Comparison of ENCODE assay signal across 13 cellular contexts in genomic region chr7:36514289-36515243, GRCh38.
DNase-seq lines count a peak whose midpoint lies in the region; ATAC-seq and TF ChIP-seq lines count a peak whose summit lies in the region.
"Had no signal": no experiment of that assay in that cellular context is flagged by ENCODE, and none has a peak within 500 bp of the region (broad histone marks: within the 10 kb centered on the region; RNA-seq: fewer than 3 reads in every experiment).

No MANE protein-coding gene starts in this region.

- no peak overlapping the region for H3K4me3 Mint-ChIP-seq in activated CD8-positive, alpha-beta T cell treated with anti-CD3 and anti-CD28 coated beads, Interleukin-2, amount 10 ng/mL, durations not matched to agents 7 days and 5 days
- H3K4me3 Mint-ChIP-seq in activated CD8-positive, alpha-beta T cell treated with anti-CD3 and anti-CD28 coated beads for 36 hours, result no peak overlapping the region

- H3K4me3 ChIP-seq in SK-N-SH (ENCODE audit: low read depth in 2 of 2, low read length in 1 of 2), result no peak overlapping the region
- H3K4me3 ChIP-seq in right atrium auricular region, result no peak overlapping the region
- H3K4me3 ChIP-seq: left ventricle myocardium inferior, vagina had no signal

- H3K27ac ChIP-seq in SK-N-SH (ENCODE audit: low read depth in 2 of 2, low read length in 1 of 2) (peak overlapping the region in 1 of 2 experiments; percentile 3; a peak in 2 of 4 replicates), right atrium auricular region (no peak overlapping the region)
- H3K27ac ChIP-seq: left ventricle myocardium inferior, vagina had no signal

- H3K9ac ChIP-seq in SK-N-SH, result no peak overlapping the region

- no peaks in the 10 kb centered on the region for H4K20me1 ChIP-seq in SK-N-SH (ENCODE audit: insufficient read depth)

- H3K4me1 ChIP-seq in SK-N-SH (ENCODE audit: control insufficient read depth in 1 of 2, insufficient read depth in 2 of 2, low read depth in 1 of 2, low read length in 1 of 2) (peaks cover 0 to 12% of the 10 kb centered on the region in 2 experiments; a peak in 1 of 4 replicates), right atrium auricular region (no peaks in the 10 kb centered on the region)
- H3K4me1 ChIP-seq: left ventricle myocardium inferior, vagina had no signal

- H3F3A ChIP-seq in SK-N-SH (replicated peaks; ENCODE audit: insufficient read depth), result no peaks in the 10 kb centered on the region

- intact Hi-C loops in activated CD8-positive, alpha-beta T cell treated with anti-CD3 and anti-CD28 coated beads for 36 hours (cut with micrococcal nuclease), result no loop called here

- H3K4me2 ChIP-seq in SK-N-SH, result no peak overlapping the region

- H3K27me3 ChIP-seq in SK-N-SH (ENCODE audit: insufficient read depth) (no peaks in the 10 kb centered on the region), right atrium auricular region (no peaks in the 10 kb centered on the region)
- H3K27me3 ChIP-seq: vagina had no signal

- no peaks in the 10 kb centered on the region for H3K27me3 Mint-ChIP-seq in activated CD8-positive, alpha-beta T cell treated with anti-CD3 and anti-CD28 coated beads, Interleukin-2, amount 10 ng/mL, durations not matched to agents 7 days and 5 days (ENCODE audit: low read depth)
- H3K27me3 Mint-ChIP-seq in activated CD8-positive, alpha-beta T cell treated with anti-CD3 and anti-CD28 coated beads for 36 hours, result no peaks in the 10 kb centered on the region

- H2AFZ ChIP-seq in SK-N-SH (ENCODE audit: low read depth), result no peak overlapping the region

- no peaks in the 10 kb centered on the region for H3K36me3 ChIP-seq in SK-N-SH (replicated peaks in 1 of 2; ENCODE audit: control insufficient read depth in 1 of 2, insufficient read depth in 2 of 2, low read length in 1 of 2)
- no peaks in the 10 kb centered on the region for H3K36me3 ChIP-seq in right atrium auricular region
- H3K36me3 ChIP-seq: left ventricle myocardium inferior, vagina had no signal

- CTCF ChIA-PET in activated CD8-positive, alpha-beta T cell treated with anti-CD3 and anti-CD28 coated beads, Interleukin-2, amount 10 ng/mL, durations not matched to agents 7 days and 5 days (lab: Charles Lee), result no interaction called here
- CTCF ChIA-PET in activated CD8-positive, alpha-beta T cell treated with anti-CD3 and anti-CD28 coated beads for 36 hours (lab: Charles Lee), result interaction anchor here (1.2 kb wide), 1 partner anchor 156 kb away, joined by 5 read pairs; no protein-coding TSS in a partner anchor
- CTCF ChIA-PET in SK-N-SH (lab: Yijun Ruan, JAX), result interaction anchor here (0.7 to 2.9 kb wide), 7 partner anchors 13 to 682 kb away, joined by 3 to 10 read pairs (median 4); no protein-coding TSS in a partner anchor

- peak overlapping the region; percentile 12 for H3K27ac Mint-ChIP-seq in activated CD8-positive, alpha-beta T cell treated with anti-CD3 and anti-CD28 coated beads, Interleukin-2, amount 10 ng/mL, durations not matched to agents 7 days and 5 days
- no peak overlapping the region for H3K27ac Mint-ChIP-seq in activated CD8-positive, alpha-beta T cell treated with anti-CD3 and anti-CD28 coated beads for 36 hours

- no peaks in the 10 kb centered on the region for H3K9me2 ChIP-seq in SK-N-SH

- no peaks in the 10 kb centered on the region for H3K79me2 ChIP-seq in SK-N-SH (ENCODE audit: insufficient read depth)

- ATAC-seq in activated CD8-positive, alpha-beta T cell treated with anti-CD3 and anti-CD28 coated beads, Interleukin-2, amount 10 ng/mL, durations not matched to agents 7 days and 5 days, result peak; percentile 48
- ATAC-seq in activated CD8-positive, alpha-beta T cell treated with anti-CD3 and anti-CD28 coated beads for 36 hours, result no peak
- ATAC-seq in HG03159 (IDR thresholded peaks at IDR 0.05; ENCODE audit: unreplicated experiment), result no peak

- H3K4me1 Mint-ChIP-seq in activated CD8-positive, alpha-beta T cell treated with anti-CD3 and anti-CD28 coated beads, Interleukin-2, amount 10 ng/mL, durations not matched to agents 7 days and 5 days (ENCODE audit: low read depth), result peaks cover 12% of the 10 kb centered on the region
- peaks cover 12% of the 10 kb centered on the region for H3K4me1 Mint-ChIP-seq in activated CD8-positive, alpha-beta T cell treated with anti-CD3 and anti-CD28 coated beads for 36 hours (ENCODE audit: low read depth)

- POLR2A ChIA-PET in activated CD8-positive, alpha-beta T cell treated with anti-CD3 and anti-CD28 coated beads, Interleukin-2, amount 10 ng/mL, durations not matched to agents 7 days and 5 days (lab: Charles Lee), result no interaction called here
- POLR2A ChIA-PET in activated CD8-positive, alpha-beta T cell treated with anti-CD3 and anti-CD28 coated beads for 36 hours (lab: Charles Lee), result no interaction called here
- POLR2A ChIA-PET in SK-N-SH (lab: Yijun Ruan, JAX), result interaction anchor here (0.7 kb wide), 1 partner anchor 39 kb away, joined by 3 read pairs; no protein-coding TSS in a partner anchor

- H3K36me3 Mint-ChIP-seq in activated CD8-positive, alpha-beta T cell treated with anti-CD3 and anti-CD28 coated beads, Interleukin-2, amount 10 ng/mL, durations not matched to agents 7 days and 5 days (ENCODE audit: low read depth), result no peaks in the 10 kb centered on the region
- peaks cover 1% of the 10 kb centered on the region for H3K36me3 Mint-ChIP-seq in activated CD8-positive, alpha-beta T cell treated with anti-CD3 and anti-CD28 coated beads for 36 hours (ENCODE audit: low read depth)

- H3K9me3 ChIP-seq in SK-N-SH, result no peaks in the 10 kb centered on the region
- H3K9me3 ChIP-seq in right atrium auricular region, result no peaks in the 10 kb centered on the region
- H3K9me3 ChIP-seq: vagina had no signal

- no peak for DNase-seq in activated CD8-positive, alpha-beta T cell treated with anti-CD3 and anti-CD28 coated beads, Interleukin-2, amount 10 ng/mL, durations not matched to agents 7 days and 5 days
- no peak for DNase-seq in activated CD8-positive, alpha-beta T cell treated with anti-CD3 and anti-CD28 coated beads for 36 hours
- peak; percentile 66 for DNase-seq in SK-N-SH
- peak; percentile 66 to 79 for DNase-seq in hippocampal formation (lab: John Stamatoyannopoulos, UW)
- peak; percentile 83 for DNase-seq in putamen (ENCODE audit: low spot score)
- DNase-seq in right atrium auricular region (ENCODE audit: low spot score), result no peak
- DNase-seq in NK-92 treated with Interleukin-12 subunit alpha and Interleukin-12 subunit beta, amount 100 ng/mL, for 24 hours (lab: John Stamatoyannopoulos, UW), result no peak
- DNase-seq: ACHN, Karpas-422, left ventricle myocardium inferior, RPMI8226 had no signal

- no peak for TF ChIP-seq CTCF in activated CD8-positive, alpha-beta T cell treated with anti-CD3 and anti-CD28 coated beads for 36 hours (IDR thresholded peaks at IDR 0.05)
- no peak for TF ChIP-seq CTCF in SK-N-SH (IDR thresholded peaks at IDR 0.05)
- no peak for TF ChIP-seq CTCF in right atrium auricular region (IDR thresholded peaks at IDR 0.05)

- peak in 1 of 2 experiments; percentile 60; a peak in 2 of 4 replicates for TF ChIP-seq EP300 in SK-N-SH (IDR thresholded peaks at IDR 0.05; ENCODE audit: borderline replicate concordance in 1 of 2, low read depth in 1 of 2, low read length in 1 of 2)

- H3K9me3 Mint-ChIP-seq in activated CD8-positive, alpha-beta T cell treated with anti-CD3 and anti-CD28 coated beads, Interleukin-2, amount 10 ng/mL, durations not matched to agents 7 days and 5 days (ENCODE audit: insufficient read depth), result no peaks in the 10 kb centered on the region
- no peaks in the 10 kb centered on the region for H3K9me3 Mint-ChIP-seq in activated CD8-positive, alpha-beta T cell treated with anti-CD3 and anti-CD28 coated beads for 36 hours

- WGBS in SK-N-SH (ENCODE audit: low lambda C conversion rate), result 82% methylated on average over 10 of the region's 10 CpGs

- TF ChIP-seq RAD21 in SK-N-SH (IDR thresholded peaks at IDR 0.05; ENCODE audit: low read length), result peak; percentile 3; the same call in 1 of the 2 replicates

TF ChIP-seq in SK-N-SH, 30 proteins besides CTCF, POLR2A, EP300 and RAD21:
- TF ChIP-seq RXRA (IDR thresholded peaks at IDR 0.05; ENCODE audit: borderline replicate concordance, low read depth) (no peak), MXI1 (IDR thresholded peaks at IDR 0.05; ENCODE audit: low read depth, low read length) (peak; percentile 43; the same call in 1 of the 2 replicates)

Comparison
In these comparisons a context has a peak if more than half of its experiments do, and no peak if none do; other contexts are left out.
1. DNase-seq: peak in SK-N-SH (single experiment), hippocampal formation (2 of 2) and putamen (single experiment); none in activated CD8-positive, alpha-beta T cell treated with anti-CD3 and anti-CD28 coated beads, Interleukin-2, amount 10 ng/mL, durations not matched to agents 7 days and 5 days (single experiment), activated CD8-positive, alpha-beta T cell treated with anti-CD3 and anti-CD28 coated beads for 36 hours (single experiment), right atrium auricular region (single experiment) and NK-92 treated with Interleukin-12 subunit alpha and Interleukin-12 subunit beta, amount 100 ng/mL, for 24 hours (single experiment).